1 cellular context compared by ENCODE assay signal in the genomic region with DNA sequence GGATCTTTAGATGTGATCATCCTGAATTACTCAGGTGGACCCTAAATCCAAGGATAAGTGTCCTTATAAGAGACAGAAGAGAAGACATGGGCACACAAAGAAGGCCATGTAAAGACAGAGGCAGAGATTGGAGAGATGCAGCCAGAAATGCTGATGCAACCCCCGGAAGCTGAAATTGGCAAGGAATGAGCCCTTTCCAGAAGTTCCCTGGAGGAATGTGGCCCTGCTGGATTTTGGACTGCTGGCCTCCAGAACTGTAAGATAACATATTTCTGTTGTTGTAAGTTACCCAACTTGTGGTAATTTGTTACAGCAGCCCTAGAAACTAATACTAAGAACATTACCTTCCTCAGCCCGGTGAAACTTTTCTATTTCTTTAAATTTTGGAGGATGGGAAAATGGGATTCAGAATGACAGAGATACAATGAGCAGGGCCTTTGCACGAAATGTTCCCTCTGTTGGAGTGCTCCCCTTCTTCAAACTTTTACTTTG.
TF ChIP-seq lines count a peak whose summit lies in the region.

No MANE protein-coding gene starts in this region.

TF ChIP-seq in SK-N-SH treated with all-trans-retinoic acid at 6 μM for 48 hours, 23 proteins besides CTCF, POLR2A, EP300 and RAD21 (continued from another document):
- TF ChIP-seq, protein P1, sequence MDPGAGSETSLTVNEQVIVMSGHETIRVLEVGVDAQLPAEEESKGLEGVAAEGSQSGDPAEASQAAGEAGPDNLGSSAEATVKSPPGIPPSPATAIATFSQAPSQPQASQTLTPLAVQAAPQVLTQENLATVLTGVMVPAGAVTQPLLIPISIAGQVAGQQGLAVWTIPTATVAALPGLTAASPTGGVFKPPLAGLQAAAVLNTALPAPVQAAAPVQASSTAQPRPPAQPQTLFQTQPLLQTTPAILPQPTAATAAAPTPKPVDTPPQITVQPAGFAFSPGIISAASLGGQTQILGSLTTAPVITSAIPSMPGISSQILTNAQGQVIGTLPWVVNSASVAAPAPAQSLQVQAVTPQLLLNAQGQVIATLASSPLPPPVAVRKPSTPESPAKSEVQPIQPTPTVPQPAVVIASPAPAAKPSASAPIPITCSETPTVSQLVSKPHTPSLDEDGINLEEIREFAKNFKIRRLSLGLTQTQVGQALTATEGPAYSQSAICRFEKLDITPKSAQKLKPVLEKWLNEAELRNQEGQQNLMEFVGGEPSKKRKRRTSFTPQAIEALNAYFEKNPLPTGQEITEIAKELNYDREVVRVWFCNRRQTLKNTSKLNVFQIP (CRISPR knock-in tag; IDR thresholded peaks at IDR 0.05; ENCODE audit: borderline replicate concordance, low read depth), result no peak
- TF ChIP-seq ZFP3 (CRISPR knock-in tag; IDR thresholded peaks at IDR 0.05), result no peak
- TF ChIP-seq, protein P2, sequence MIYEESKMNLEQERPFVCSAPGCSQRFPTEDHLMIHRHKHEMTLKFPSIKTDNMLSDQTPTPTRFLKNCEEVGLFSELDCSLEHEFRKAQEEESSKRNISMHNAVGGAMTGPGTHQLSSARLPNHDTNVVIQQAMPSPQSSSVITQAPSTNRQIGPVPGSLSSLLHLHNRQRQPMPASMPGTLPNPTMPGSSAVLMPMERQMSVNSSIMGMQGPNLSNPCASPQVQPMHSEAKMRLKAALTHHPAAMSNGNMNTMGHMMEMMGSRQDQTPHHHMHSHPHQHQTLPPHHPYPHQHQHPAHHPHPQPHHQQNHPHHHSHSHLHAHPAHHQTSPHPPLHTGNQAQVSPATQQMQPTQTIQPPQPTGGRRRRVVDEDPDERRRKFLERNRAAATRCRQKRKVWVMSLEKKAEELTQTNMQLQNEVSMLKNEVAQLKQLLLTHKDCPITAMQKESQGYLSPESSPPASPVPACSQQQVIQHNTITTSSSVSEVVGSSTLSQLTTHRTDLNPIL (CRISPR knock-in tag; IDR thresholded peaks at IDR 0.05; ENCODE audit: low read depth), result no peak
- no peak for TF ChIP-seq ESRRG (CRISPR knock-in tag; IDR thresholded peaks at IDR 0.05)
- TF ChIP-seq, protein P3, sequence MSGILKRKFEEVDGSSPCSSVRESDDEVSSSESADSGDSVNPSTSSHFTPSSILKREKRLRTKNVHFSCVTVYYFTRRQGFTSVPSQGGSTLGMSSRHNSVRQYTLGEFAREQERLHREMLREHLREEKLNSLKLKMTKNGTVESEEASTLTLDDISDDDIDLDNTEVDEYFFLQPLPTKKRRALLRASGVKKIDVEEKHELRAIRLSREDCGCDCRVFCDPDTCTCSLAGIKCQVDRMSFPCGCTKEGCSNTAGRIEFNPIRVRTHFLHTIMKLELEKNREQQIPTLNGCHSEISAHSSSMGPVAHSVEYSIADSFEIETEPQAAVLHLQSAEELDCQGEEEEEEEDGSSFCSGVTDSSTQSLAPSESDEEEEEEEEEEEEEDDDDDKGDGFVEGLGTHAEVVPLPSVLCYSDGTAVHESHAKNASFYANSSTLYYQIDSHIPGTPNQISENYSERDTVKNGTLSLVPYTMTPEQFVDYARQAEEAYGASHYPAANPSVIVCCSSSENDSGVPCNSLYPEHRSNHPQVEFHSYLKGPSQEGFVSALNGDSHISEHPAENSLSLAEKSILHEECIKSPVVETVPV (CRISPR knock-in tag; IDR thresholded peaks at IDR 0.05), result no peak
- no peak for TF ChIP-seq ZC3H10 (CRISPR knock-in tag; IDR thresholded peaks at IDR 0.05)
